In genomic region chr1:28517649-28517999, GRCh38 we compare ENCODE assay signal across 1 cellular context.
TF ChIP-seq lines count a peak whose summit lies in the region.

No MANE protein-coding gene starts in this region.

TF ChIP-seq in K562, 482 proteins besides CTCF, POLR2A, EP300 and RAD21 (continues in another document):
- no peak for TF ChIP-seq NR2C1 (IDR thresholded peaks at IDR 0.05)
- TF ChIP-seq NR2C1 (tag; IDR thresholded peaks at IDR 0.05): no peak
- peak; percentile 71; the same call in 1 of the 2 replicates for TF ChIP-seq DNMT1 (IDR thresholded peaks at IDR 0.05)
- TF ChIP-seq ZFPM2 (CRISPR knock-in tag; IDR thresholded peaks at IDR 0.05): no peak
- TF ChIP-seq, protein P1, sequence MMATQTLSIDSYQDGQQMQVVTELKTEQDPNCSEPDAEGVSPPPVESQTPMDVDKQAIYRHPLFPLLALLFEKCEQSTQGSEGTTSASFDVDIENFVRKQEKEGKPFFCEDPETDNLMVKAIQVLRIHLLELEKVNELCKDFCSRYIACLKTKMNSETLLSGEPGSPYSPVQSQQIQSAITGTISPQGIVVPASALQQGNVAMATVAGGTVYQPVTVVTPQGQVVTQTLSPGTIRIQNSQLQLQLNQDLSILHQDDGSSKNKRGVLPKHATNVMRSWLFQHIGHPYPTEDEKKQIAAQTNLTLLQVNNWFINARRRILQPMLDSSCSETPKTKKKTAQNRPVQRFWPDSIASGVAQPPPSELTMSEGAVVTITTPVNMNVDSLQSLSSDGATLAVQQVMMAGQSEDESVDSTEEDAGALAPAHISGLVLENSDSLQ (IDR thresholded peaks at IDR 0.05): no peak; the same call in 1 of the 2 replicates
- no peak for TF ChIP-seq ZNF197 (CRISPR knock-in tag; IDR thresholded peaks at IDR 0.05; ENCODE audit: low read depth)
- TF ChIP-seq, protein P2, sequence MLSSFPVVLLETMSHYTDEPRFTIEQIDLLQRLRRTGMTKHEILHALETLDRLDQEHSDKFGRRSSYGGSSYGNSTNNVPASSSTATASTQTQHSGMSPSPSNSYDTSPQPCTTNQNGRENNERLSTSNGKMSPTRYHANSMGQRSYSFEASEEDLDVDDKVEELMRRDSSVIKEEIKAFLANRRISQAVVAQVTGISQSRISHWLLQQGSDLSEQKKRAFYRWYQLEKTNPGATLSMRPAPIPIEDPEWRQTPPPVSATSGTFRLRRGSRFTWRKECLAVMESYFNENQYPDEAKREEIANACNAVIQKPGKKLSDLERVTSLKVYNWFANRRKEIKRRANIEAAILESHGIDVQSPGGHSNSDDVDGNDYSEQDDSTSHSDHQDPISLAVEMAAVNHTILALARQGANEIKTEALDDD (IDR thresholded peaks at IDR 0.05): no peak
- TF ChIP-seq, protein P3, sequence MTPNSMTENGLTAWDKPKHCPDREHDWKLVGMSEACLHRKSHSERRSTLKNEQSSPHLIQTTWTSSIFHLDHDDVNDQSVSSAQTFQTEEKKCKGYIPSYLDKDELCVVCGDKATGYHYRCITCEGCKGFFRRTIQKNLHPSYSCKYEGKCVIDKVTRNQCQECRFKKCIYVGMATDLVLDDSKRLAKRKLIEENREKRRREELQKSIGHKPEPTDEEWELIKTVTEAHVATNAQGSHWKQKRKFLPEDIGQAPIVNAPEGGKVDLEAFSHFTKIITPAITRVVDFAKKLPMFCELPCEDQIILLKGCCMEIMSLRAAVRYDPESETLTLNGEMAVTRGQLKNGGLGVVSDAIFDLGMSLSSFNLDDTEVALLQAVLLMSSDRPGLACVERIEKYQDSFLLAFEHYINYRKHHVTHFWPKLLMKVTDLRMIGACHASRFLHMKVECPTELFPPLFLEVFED (CRISPR knock-in tag; conservative IDR thresholded peaks at IDR 0.05): no peak
- TF ChIP-seq PPARD (CRISPR knock-in tag; IDR thresholded peaks at IDR 0.05): no peak
- TF ChIP-seq E2F5 (CRISPR knock-in tag; IDR thresholded peaks at IDR 0.05): no peak
- TF ChIP-seq ZNF165 (CRISPR knock-in tag; IDR thresholded peaks at IDR 0.05; ENCODE audit: borderline replicate concordance): no peak
- TF ChIP-seq HNRNPL (IDR thresholded peaks at IDR 0.05; ENCODE audit: low read depth, low read length): no peak
- no peak for TF ChIP-seq KAT7 (CRISPR knock-in tag; IDR thresholded peaks at IDR 0.05; ENCODE audit: borderline replicate concordance)
- TF ChIP-seq, protein P4, sequence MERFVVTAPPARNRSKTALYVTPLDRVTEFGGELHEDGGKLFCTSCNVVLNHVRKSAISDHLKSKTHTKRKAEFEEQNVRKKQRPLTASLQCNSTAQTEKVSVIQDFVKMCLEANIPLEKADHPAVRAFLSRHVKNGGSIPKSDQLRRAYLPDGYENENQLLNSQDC (CRISPR knock-in tag; IDR thresholded peaks at IDR 0.05): no peak
- TF ChIP-seq SRSF3 (IDR thresholded peaks at IDR 0.05; ENCODE audit: insufficient read depth, low read length): no peak
- TF ChIP-seq NEUROD1 (IDR thresholded peaks at IDR 0.05; ENCODE audit: borderline replicate concordance, low read depth, low read length, partially characterized antibody): no peak
- no peak for TF ChIP-seq OTX1 (CRISPR knock-in tag; IDR thresholded peaks at IDR 0.05)
- TF ChIP-seq KDM1A (IDR thresholded peaks at IDR 0.05): 0 out of 4 replicates have a peak, but pooled peaks of 1 of the 2 experiments have one; percentile 3
- 0 out of 2 replicates have a peak, but pooled peaks have one; percentile 4 for TF ChIP-seq CREB1 (IDR thresholded peaks at IDR 0.05)
- no peak for TF ChIP-seq CREB1 (CRISPR knock-in tag; IDR thresholded peaks at IDR 0.05)
- TF ChIP-seq MBD1 (CRISPR knock-in tag; IDR thresholded peaks at IDR 0.05): no peak
- TF ChIP-seq ZNF764 (CRISPR knock-in tag; IDR thresholded peaks at IDR 0.05; ENCODE audit: low read depth): no peak
- no peak for TF ChIP-seq KHSRP (IDR thresholded peaks at IDR 0.05)
- no peak for TF ChIP-seq CEBPZ (IDR thresholded peaks at IDR 0.05; ENCODE audit: borderline replicate concordance, low read depth, low read length)
- no peak for TF ChIP-seq USF2 (CRISPR knock-in tag; IDR thresholded peaks at IDR 0.05)
- TF ChIP-seq MTF1 (CRISPR knock-in tag; IDR thresholded peaks at IDR 0.05; ENCODE audit: borderline replicate concordance): no peak
- 0 out of 2 replicates have a peak, but pooled peaks have one; percentile 71 for TF ChIP-seq HNRNPUL1 (IDR thresholded peaks at IDR 0.05; ENCODE audit: low read length)
- no peak for TF ChIP-seq ZBTB7A (IDR thresholded peaks at IDR 0.05; ENCODE audit: borderline replicate concordance, control insufficient read depth, low read depth, low read length)
- no peak; a peak in 1 of 4 replicates for TF ChIP-seq HDAC1 (IDR thresholded peaks at IDR 0.05)
- TF ChIP-seq ZC3H11A (IDR thresholded peaks at IDR 0.05; ENCODE audit: low read depth, low read length): no peak
- TF ChIP-seq NR2F6 (CRISPR knock-in tag; IDR thresholded peaks at IDR 0.05): no peak
- TF ChIP-seq ZBTB17 (CRISPR knock-in tag; IDR thresholded peaks at IDR 0.05): no peak
- 0 out of 2 replicates have a peak, but pooled peaks have one; percentile 56 for TF ChIP-seq HEY1 (CRISPR knock-in tag; IDR thresholded peaks at IDR 0.05; ENCODE audit: borderline replicate concordance)
- TF ChIP-seq ZNF12 (CRISPR knock-in tag; IDR thresholded peaks at IDR 0.05): no peak
- TF ChIP-seq SUPT5H (IDR thresholded peaks at IDR 0.05): 0 out of 2 replicates have a peak, but pooled peaks have one; percentile 1
- TF ChIP-seq DLX4 (CRISPR knock-in tag; IDR thresholded peaks at IDR 0.05): no peak
- TF ChIP-seq CSDE1 (IDR thresholded peaks at IDR 0.05): no peak
- TF ChIP-seq ZNF695 (CRISPR knock-in tag; IDR thresholded peaks at IDR 0.05): no peak
- TF ChIP-seq NKRF (IDR thresholded peaks at IDR 0.05; ENCODE audit: borderline replicate concordance): peak; percentile 57
- no peak for TF ChIP-seq ARNT (IDR thresholded peaks at IDR 0.05)
- TF ChIP-seq DDX20 (tag; IDR thresholded peaks at IDR 0.05; ENCODE audit: low read depth): no peak
- TF ChIP-seq ZNF76 (CRISPR knock-in tag; IDR thresholded peaks at IDR 0.05; ENCODE audit: borderline replicate concordance): no peak
- TF ChIP-seq CREB3L1 (IDR thresholded peaks at IDR 0.05; ENCODE audit: borderline replicate concordance, low read depth): no peak
- TF ChIP-seq NBN (IDR thresholded peaks at IDR 0.05; ENCODE audit: low read depth): no peak
- TF ChIP-seq AFF1 (IDR thresholded peaks at IDR 0.05; ENCODE audit: low read depth in 1 of 2, partially characterized antibody in 2 of 2): no peak
